In genomic region chr2:32772623-32773221, GRCh38 we compare ENCODE assay signal across 8 cellular contexts.
DNase-seq lines count a peak whose midpoint lies in the region; ATAC-seq and TF ChIP-seq lines count a peak whose summit lies in the region.

No MANE protein-coding gene starts in this region.

- TF ChIP-seq EP300 in neural cell (conservative IDR thresholded peaks at IDR 0.05; ENCODE audit: poor library complexity, severe bottlenecking): no peak

- H3K9me2 ChIP-seq in neural cell (ENCODE audit: insufficient read depth, low read length): no peaks in the 10 kb centered on the region

- no peak overlapping the region for H3K9ac ChIP-seq in neural cell (ENCODE audit: low read length)

- no peaks in the 10 kb centered on the region for H3F3A ChIP-seq in neural cell (ENCODE audit: insufficient read depth, low read length, poor library complexity, severe bottlenecking)

- no peaks in the 10 kb centered on the region for H3K27me3 ChIP-seq in HL-60 (ENCODE audit: insufficient read depth, poor library complexity, severe bottlenecking)
- no peaks in the 10 kb centered on the region for H3K27me3 ChIP-seq in neural cell (ENCODE audit: insufficient read depth, low read depth, low read length)

- no peak overlapping the region for H3K4me3 ChIP-seq in HL-60 (replicated peaks; ENCODE audit: insufficient read depth, low read length)
- H3K4me3 ChIP-seq in neural cell (ENCODE audit: low read length): no peak overlapping the region

- H3K27ac ChIP-seq in HL-60 (replicated peaks) (no peak overlapping the region), neural cell (ENCODE audit: low read length) (no peak overlapping the region)

- H3K79me2 ChIP-seq in neural cell (replicated peaks; ENCODE audit: insufficient read depth, low read length): no peaks in the 10 kb centered on the region

- no peaks in the 10 kb centered on the region for H3K9me3 ChIP-seq in neural cell (ENCODE audit: low read length)

- H2AFZ ChIP-seq in neural cell (ENCODE audit: low read depth, low read length): no peak overlapping the region

- H3K4me2 ChIP-seq in neural cell (ENCODE audit: low read length): no peak overlapping the region

- no peaks in the 10 kb centered on the region for H3K36me3 ChIP-seq in neural cell (ENCODE audit: insufficient read depth, low read length)

- H4K20me1 ChIP-seq in neural cell (ENCODE audit: insufficient read depth): no peaks in the 10 kb centered on the region

- TF ChIP-seq CTCF in HL-60 (IDR thresholded peaks at IDR 0.05; ENCODE audit: insufficient read depth, low read length) (peak; percentile 20), neural cell (IDR thresholded peaks at IDR 0.05; ENCODE audit: poor library complexity, severe bottlenecking) (peak; percentile 96)

- TF ChIP-seq RAD21 in neural cell (conservative IDR thresholded peaks at IDR 0.05): peak; percentile 97

- ATAC-seq in stimulated activated naive CD8-positive, alpha-beta T cell treated with anti-CD3 and anti-CD28 coated beads, Interleukin-15, Interleukin-2, amounts not matched to agents 100 U/mL and 50 U/mL, for 24 hours: no peak
- no peak for ATAC-seq in HG03280 (IDR thresholded peaks at IDR 0.05; ENCODE audit: unreplicated experiment)
- ATAC-seq in HG03378 (IDR thresholded peaks at IDR 0.05; ENCODE audit: unreplicated experiment): no peak

- DNase-seq in DMS79 treated with DMSO at 0.1 percent for 48 hours (lab: John Stamatoyannopoulos, UW) (peak; percentile 43), HL-60 (ENCODE audit: low read depth in 1 of 2, low spot score in 1 of 2) (no peak), RKO (ENCODE audit: low spot score) (peak; percentile 68), fibroblast of gingiva (ENCODE audit: low read depth) (peak; percentile 47)
- DNase-seq in stimulated activated naive CD8-positive, alpha-beta T cell treated with anti-CD3 and anti-CD28 coated beads, Interleukin-15, Interleukin-2, amounts not matched to agents 100 U/mL and 50 U/mL, for 24 hours: no peak

TF ChIP-seq in neural cell, 6 proteins besides CTCF, POLR2A, EP300 and RAD21:
- TF ChIP-seq TAF1 (IDR thresholded peaks at IDR 0.05; ENCODE audit: low read depth): no peak
- no peak for TF ChIP-seq POLR2AphosphoS5 (IDR thresholded peaks at IDR 0.05)
- peak; percentile 99 for TF ChIP-seq SMC3 (conservative IDR thresholded peaks at IDR 0.05; ENCODE audit: poor library complexity)
- TF ChIP-seq EZH2 (IDR thresholded peaks at IDR 0.05; ENCODE audit: borderline replicate concordance, insufficient read depth, low read length, poor library complexity, severe bottlenecking): no peak
- peak; percentile 24 for TF ChIP-seq MXI1 (conservative IDR thresholded peaks at IDR 0.05; ENCODE audit: poor library complexity, severe bottlenecking)
- TF ChIP-seq, protein P1, sequence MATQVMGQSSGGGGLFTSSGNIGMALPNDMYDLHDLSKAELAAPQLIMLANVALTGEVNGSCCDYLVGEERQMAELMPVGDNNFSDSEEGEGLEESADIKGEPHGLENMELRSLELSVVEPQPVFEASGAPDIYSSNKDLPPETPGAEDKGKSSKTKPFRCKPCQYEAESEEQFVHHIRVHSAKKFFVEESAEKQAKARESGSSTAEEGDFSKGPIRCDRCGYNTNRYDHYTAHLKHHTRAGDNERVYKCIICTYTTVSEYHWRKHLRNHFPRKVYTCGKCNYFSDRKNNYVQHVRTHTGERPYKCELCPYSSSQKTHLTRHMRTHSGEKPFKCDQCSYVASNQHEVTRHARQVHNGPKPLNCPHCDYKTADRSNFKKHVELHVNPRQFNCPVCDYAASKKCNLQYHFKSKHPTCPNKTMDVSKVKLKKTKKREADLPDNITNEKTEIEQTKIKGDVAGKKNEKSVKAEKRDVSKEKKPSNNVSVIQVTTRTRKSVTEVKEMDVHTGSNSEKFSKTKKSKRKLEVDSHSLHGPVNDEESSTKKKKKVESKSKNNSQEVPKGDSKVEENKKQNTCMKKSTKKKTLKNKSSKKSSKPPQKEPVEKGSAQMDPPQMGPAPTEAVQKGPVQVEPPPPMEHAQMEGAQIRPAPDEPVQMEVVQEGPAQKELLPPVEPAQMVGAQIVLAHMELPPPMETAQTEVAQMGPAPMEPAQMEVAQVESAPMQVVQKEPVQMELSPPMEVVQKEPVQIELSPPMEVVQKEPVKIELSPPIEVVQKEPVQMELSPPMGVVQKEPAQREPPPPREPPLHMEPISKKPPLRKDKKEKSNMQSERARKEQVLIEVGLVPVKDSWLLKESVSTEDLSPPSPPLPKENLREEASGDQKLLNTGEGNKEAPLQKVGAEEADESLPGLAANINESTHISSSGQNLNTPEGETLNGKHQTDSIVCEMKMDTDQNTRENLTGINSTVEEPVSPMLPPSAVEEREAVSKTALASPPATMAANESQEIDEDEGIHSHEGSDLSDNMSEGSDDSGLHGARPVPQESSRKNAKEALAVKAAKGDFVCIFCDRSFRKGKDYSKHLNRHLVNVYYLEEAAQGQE (IDR thresholded peaks at IDR 0.05; ENCODE audit: borderline replicate concordance): no peak

Comparison
In these comparisons a context has a peak if more than half of its experiments do, and no peak if none do; other contexts are left out.
1. DNase-seq: peak in DMS79 treated with DMSO at 0.1 percent for 48 hours (single experiment), RKO (single experiment) and fibroblast of gingiva (single experiment); none in HL-60 (0 of 2) and stimulated activated naive CD8-positive, alpha-beta T cell treated with anti-CD3 and anti-CD28 coated beads, Interleukin-15, Interleukin-2, amounts not matched to agents 100 U/mL and 50 U/mL, for 24 hours (single experiment).